8 cellular contexts compared by ENCODE assay signal in genomic region chr19:45443462-45444317, GRCh38. TPM values are rescaled to one million over a fixed set of nuclear protein-coding genes. Genes with fewer than 3 reads are reported as not detected.
DNase-seq lines count a peak whose midpoint lies in the region; ATAC-seq and TF ChIP-seq lines count a peak whose summit lies in the region.

No MANE protein-coding gene starts in this region.

- no peaks in the 10 kb centered on the region for H3K27me3 ChIP-seq in layer of hippocampus (ENCODE audit: control insufficient read depth, insufficient read depth, low read length)

- peak overlapping the region; percentile 89 for H3K27ac Mint-ChIP-seq in activated B cell treated with CpG ODN at 0.5 μM for 24 hours

- peak overlapping the region; percentile 84 for H3K27ac ChIP-seq in layer of hippocampus (ENCODE audit: low read depth, low read length)

- DNase-seq in SIG-M5 treated with dmso at 0.1 percent for 504 hours (lab: John Stamatoyannopoulos, UW; ENCODE audit: unreplicated experiment) (peak; percentile 70), SIG-M5 (lab: John Stamatoyannopoulos, UW) (no peak), NCI-H1105 treated with DMSO at 0.1 percent for 48 hours (lab: John Stamatoyannopoulos, UW) (peak; percentile 66), activated B cell treated with CpG ODN at 0.5 μM for 24 hours (peak; percentile 81), dermis microvascular lymphatic vessel endothelial cell (ENCODE audit: low read depth in 2 of 2) (peak; percentile 78 to 93)
- peak; percentile 60 for DNase-seq in stimulated activated CD4-positive, alpha-beta T cell treated with anti-CD3 and anti-CD28 coated beads, Interleukin-1b, Interleukin-23, amount 100 ng/mL, for 48 hours

- no peaks in the 10 kb centered on the region for H3K9me3 Mint-ChIP-seq in activated B cell treated with CpG ODN at 0.5 μM for 24 hours

- intact Hi-C loops in activated B cell treated with CpG ODN at 0.5 μM for 24 hours (cut with micrococcal nuclease): loop anchor here (1.0 kb wide), 3 partner anchors 8 to 35 kb away; partner anchors contain the start of gene FOSB

- CTCF ChIA-PET in activated B cell treated with CpG ODN at 0.5 μM for 24 hours (lab: Charles Lee): interaction anchor here (1.8 to 2.7 kb wide), 2 partner anchors 35 to 42 kb away, joined by 6 to 11 read pairs; no protein-coding TSS in a partner anchor

- no peaks in the 10 kb centered on the region for H3K27me3 Mint-ChIP-seq in activated B cell treated with CpG ODN at 0.5 μM for 24 hours

- H3K4me3 Mint-ChIP-seq in activated B cell treated with CpG ODN at 0.5 μM for 24 hours: peak overlapping the region; percentile 84

- ATAC-seq in activated B cell treated with CpG ODN at 0.5 μM for 24 hours (ENCODE audit: low read depth) (peak; percentile 33), HG03439 (IDR thresholded peaks at IDR 0.05; ENCODE audit: unreplicated experiment) (no peak)

- no peak for TF ChIP-seq CTCF in activated B cell treated with CpG ODN at 0.5 μM for 24 hours (IDR thresholded peaks at IDR 0.05)

- POLR2A ChIA-PET in activated B cell treated with CpG ODN at 0.5 μM for 24 hours (lab: Charles Lee): interaction anchor here (1.4 to 1.8 kb wide), 2 partner anchors 24 to 26 kb away, joined by 7 to 8 read pairs; partner anchors contain the start of gene FOSB

- H3K4me1 Mint-ChIP-seq in activated B cell treated with CpG ODN at 0.5 μM for 24 hours: peaks cover 49% of the 10 kb centered on the region

- no peaks in the 10 kb centered on the region for H3K36me3 Mint-ChIP-seq in activated B cell treated with CpG ODN at 0.5 μM for 24 hours (ENCODE audit: low read depth)

RNA-seq across cellular contexts. Expression of gene ERCC1, which starts 20.0 kb away (rescaled TPM):
- 69.2 and 71.6 TPM in 2 replicates for total RNA-seq in activated B cell treated with CpG ODN at 0.5 μM for 24 hours
- 46.1 and 57.3 TPM in 2 replicates for total RNA-seq in dermis microvascular lymphatic vessel endothelial cell

RNA-seq across cellular contexts. Expression of gene FOSB, which starts 24.1 kb away (rescaled TPM):
- total RNA-seq in activated B cell treated with CpG ODN at 0.5 μM for 24 hours: 16.8 and 20.4 TPM in 2 replicates
- total RNA-seq in dermis microvascular lymphatic vessel endothelial cell: 1.3 and 3.9 TPM in 2 replicates

RNA-seq across cellular contexts. Expression of gene POLR1G, which starts 37.2 kb away (rescaled TPM):
- 6.7 and 6.8 TPM in 2 replicates for total RNA-seq in activated B cell treated with CpG ODN at 0.5 μM for 24 hours
- total RNA-seq in dermis microvascular lymphatic vessel endothelial cell: 7.0 and 7.4 TPM in 2 replicates

RNA-seq across cellular contexts. Expression of gene PPP1R13L, which starts 38.8 kb away (rescaled TPM):
- total RNA-seq in activated B cell treated with CpG ODN at 0.5 μM for 24 hours (4.0 and 5.1 TPM in 2 replicates), dermis microvascular lymphatic vessel endothelial cell (10.0 and 20.7 TPM in 2 replicates)

RNA-seq across cellular contexts. Expression of gene RTN2, which starts 53.2 kb away (rescaled TPM):
- 1.2 and 1.5 TPM in 2 replicates for total RNA-seq in activated B cell treated with CpG ODN at 0.5 μM for 24 hours
- 5.9 and 8.1 TPM in 2 replicates for total RNA-seq in dermis microvascular lymphatic vessel endothelial cell
